ENCODE assay signal across 11 cellular contexts in genomic region chr6:87714093-87714809, GRCh38. TPM values are rescaled to one million over a fixed set of nuclear protein-coding genes. Genes with fewer than 3 reads are reported as not detected.
DNase-seq lines count a peak whose midpoint lies in the region; ATAC-seq, FAIRE-seq and TF ChIP-seq lines count a peak whose summit lies in the region.
"Had no signal": no experiment of that assay in that cellular context is flagged by ENCODE, and none has a peak within 500 bp of the region (broad histone marks: within the 10 kb centered on the region; RNA-seq: fewer than 3 reads in every experiment).

No MANE protein-coding gene starts in this region.

- TF ChIP-seq CTCF in tibial nerve (IDR thresholded peaks at IDR 0.05): no peak

- no peak for ATAC-seq in HG02642 (IDR thresholded peaks at IDR 0.05; ENCODE audit: poor library complexity, unreplicated experiment)
- ATAC-seq: K562 had no signal

- H3K27ac ChIP-seq in ACC112 (ENCODE audit: low read depth, low read length) (peak overlapping the region; percentile 97), tibial nerve (no peak overlapping the region)
- H3K27ac ChIP-seq: left ventricle myocardium inferior had no signal

- H3K27me3 ChIP-seq in ACC112 (ENCODE audit: insufficient read depth, low read length) (no peaks in the 10 kb centered on the region), tibial nerve (no peaks in the 10 kb centered on the region)

- DNase-seq in GM19239 (ENCODE audit: insufficient read length, low spot score): no peak
- peak; percentile 89 for DNase-seq in M059J (ENCODE audit: low read depth)
- peak; percentile 41 for DNase-seq in dermis blood vessel endothelial cell
- no peak for DNase-seq in stimulated activated CD4-positive, alpha-beta T cell treated with anti-CD3 and anti-CD28 coated beads, Interleukin-12 subunit alpha, Interleukin-12 subunit beta, amount 100 ng/mL, for 4 hours
- no peak for DNase-seq in activated CD8-positive, alpha-beta memory T cell treated with anti-CD3 and anti-CD28 coated beads for 24 hours
- DNase-seq in tibial nerve (ENCODE audit: low spot score in 2 of 2): no peak
- DNase-seq: DMS79, left ventricle myocardium inferior had no signal

- H3K36me3 ChIP-seq in ACC112 (ENCODE audit: insufficient read depth, low read length) (no peaks in the 10 kb centered on the region), tibial nerve (no peaks in the 10 kb centered on the region)
- H3K36me3 ChIP-seq: left ventricle myocardium inferior had no signal

- FAIRE-seq in GM19239 (lab: Jason Lieb, UNC): peak; percentile 73
- FAIRE-seq: K562 had no signal

- H3K79me2 ChIP-seq in ACC112 (ENCODE audit: control insufficient read depth, insufficient read depth, low read length, unreplicated experiment): no peaks in the 10 kb centered on the region

- no peaks in the 10 kb centered on the region for H3K9me3 ChIP-seq in tibial nerve
- H3K9me3 ChIP-seq: left ventricle myocardium inferior had no signal

- H3K4me1 ChIP-seq in ACC112 (ENCODE audit: control insufficient read depth, insufficient read depth, low read length, unreplicated experiment): peaks cover 32% of the 10 kb centered on the region
- H3K4me1 ChIP-seq in tibial nerve: no peaks in the 10 kb centered on the region

- TF ChIP-seq EP300 in tibial nerve (IDR thresholded peaks at IDR 0.05): no peak

- 52 to 69% methylated on average over 2 of the region's 2 CpGs for WGBS in tibial nerve, 2 donors

- no peak for TF ChIP-seq POLR2A in tibial nerve (IDR thresholded peaks at IDR 0.05)

- H3K4me3 ChIP-seq in ACC112 (ENCODE audit: low read depth, low read length): no peak overlapping the region
- no peak overlapping the region for H3K4me3 ChIP-seq in tibial nerve
- H3K4me3 ChIP-seq: K562, left ventricle myocardium inferior had no signal

- H2AFZ ChIP-seq in ACC112 (ENCODE audit: low read length, unreplicated experiment): no peak overlapping the region

RNA-seq across cellular contexts. Expression of gene AKIRIN2, which starts 12.2 kb away (rescaled TPM):
- total RNA-seq in M059J (2014; rRNA removed; shearing (Covaris generic)): 6.2 and 19.5 TPM in 2 replicates
- total RNA-seq in dermis blood vessel endothelial cell: 15.1 and 22.2 TPM in 2 replicates
- total RNA-seq in tibial nerve: 10 to 100 TPM; 18.8 to 29.5 (median 24.2) TPM

Comparison
In these comparisons a context has a peak if more than half of its experiments do, and no peak if none do; other contexts are left out.
1. DNase-seq: peak in M059J (single experiment) and dermis blood vessel endothelial cell (single experiment); none in GM19239 (single experiment), stimulated activated CD4-positive, alpha-beta T cell treated with anti-CD3 and anti-CD28 coated beads, Interleukin-12 subunit alpha, Interleukin-12 subunit beta, amount 100 ng/mL, for 4 hours (single experiment), activated CD8-positive, alpha-beta memory T cell treated with anti-CD3 and anti-CD28 coated beads for 24 hours (single experiment) and tibial nerve (0 of 2).